ENCODE assay signal across 8 cellular contexts in the genomic region with DNA sequence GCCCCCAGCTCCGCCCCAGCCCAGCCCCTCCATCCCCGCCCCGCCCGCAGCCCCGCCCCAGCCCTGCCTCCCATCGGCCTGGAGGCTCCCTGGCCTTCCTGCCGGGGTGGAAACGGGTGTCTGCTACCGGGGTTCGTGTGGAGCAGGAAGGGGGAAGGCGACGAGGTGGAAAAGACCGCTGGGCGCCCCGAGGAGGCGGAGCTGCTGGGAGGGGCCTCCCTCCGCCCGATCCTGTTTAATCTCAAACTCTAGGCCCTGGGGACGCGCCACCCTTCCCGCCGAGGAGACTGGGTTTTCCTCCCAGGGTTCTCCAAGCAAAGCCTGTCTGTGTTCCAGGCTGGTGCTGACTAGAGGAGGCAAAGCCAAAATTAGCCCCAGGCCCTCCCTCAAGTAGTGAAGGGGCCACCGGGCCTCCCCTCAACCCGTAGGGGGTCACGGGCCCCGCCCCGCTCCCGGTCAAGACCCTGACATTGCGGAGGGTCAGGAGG. TPM values are rescaled to one million over a fixed set of nuclear protein-coding genes. Genes with fewer than 3 reads are reported as not detected.
DNase-seq lines count a peak whose midpoint lies in the region; ATAC-seq and TF ChIP-seq lines count a peak whose summit lies in the region.

No MANE protein-coding gene starts in this region.

- peaks cover 5% of the 10 kb centered on the region for H3K9me3 ChIP-seq in neuron (ENCODE audit: low read length)
- H3K9me3 ChIP-seq in suprapubic skin = no peaks in the 10 kb centered on the region

- ATAC-seq in HG02943 (IDR thresholded peaks at IDR 0.05; ENCODE audit: low read depth, unreplicated experiment) (peak; percentile 59), foreskin keratinocyte (peak; percentile 79)

- peaks cover 9% of the 10 kb centered on the region for H3K4me1 ChIP-seq in foreskin keratinocyte
- no peaks in the 10 kb centered on the region for H3K4me1 ChIP-seq in neuron (ENCODE audit: insufficient read depth, low read length)
- H3K4me1 ChIP-seq in suprapubic skin = peaks cover 28% of the 10 kb centered on the region

- CTCF ChIA-PET in RWPE1 (lab: Yijun Ruan, JAX) = no interaction called here

- peak; percentile 94 for DNase-seq in Daoy (ENCODE audit: low read depth)
- peak; percentile 92 for DNase-seq in RWPE1 (ENCODE audit: low spot score)
- peak; percentile 60 for DNase-seq in activated naive CD4-positive, alpha-beta T cell treated with Interleukin-2 at 50 U/mL for 16 hours
- DNase-seq in foreskin keratinocyte = peak; percentile 72 to 81
- peak; percentile 90 to 93 for DNase-seq in suprapubic skin (ENCODE audit: low spot score in 2 of 2)
- DNase-seq in NCI-H1694 treated with DMSO at 0.1 percent for 48 hours (lab: John Stamatoyannopoulos, UW) = no peak

- POLR2A ChIA-PET in RWPE1 (lab: Yijun Ruan, JAX; ENCODE audit: low non-redundant PET) = no interaction called here

- 0% methylated on average over 7 of the region's 29 CpGs for WGBS in suprapubic skin

- no peak overlapping the region for H2AFZ ChIP-seq in neuron (ENCODE audit: low read depth, low read length)

- H3K27me3 ChIP-seq in foreskin keratinocyte = no peaks in the 10 kb centered on the region
- no peaks in the 10 kb centered on the region for H3K27me3 ChIP-seq in neuron (ENCODE audit: insufficient read depth, low read length)
- H3K27me3 ChIP-seq in suprapubic skin = peaks cover 7% of the 10 kb centered on the region

- peak in 1 of 2 donors; percentile 51 for TF ChIP-seq POLR2A in suprapubic skin (IDR thresholded peaks at IDR 0.05)

- no peak for TF ChIP-seq EP300 in suprapubic skin (IDR thresholded peaks at IDR 0.05)

- H3K36me3 ChIP-seq in neuron (ENCODE audit: insufficient read depth, low read length) (no peaks in the 10 kb centered on the region), suprapubic skin (no peaks in the 10 kb centered on the region)

- no peak for TF ChIP-seq CTCF in RWPE1 (conservative IDR thresholded peaks at IDR 0.05; ENCODE audit: low read depth)
- no peak for TF ChIP-seq CTCF in foreskin keratinocyte (conservative IDR thresholded peaks at IDR 0.05)
- no peak for TF ChIP-seq CTCF in suprapubic skin (IDR thresholded peaks at IDR 0.05)

- peak overlapping the region; percentile 17 for H3K4me3 ChIP-seq in neuron (ENCODE audit: low read length)
- peak overlapping the region; percentile 61 for H3K4me3 ChIP-seq in suprapubic skin

- H3K27ac ChIP-seq in RWPE1 (peak overlapping the region; percentile 83), foreskin keratinocyte (peak overlapping the region; percentile 84), suprapubic skin (peak overlapping the region; percentile 91)

RNA-seq across cellular contexts. Expression of a gene that starts 16.2 kb away (rescaled TPM):
- not detected in 2 replicates for total RNA-seq in Daoy (2014; rRNA removed; shearing (Covaris generic))
- not detected in 2 replicates for total RNA-seq in foreskin keratinocyte
- polyA plus RNA-seq in foreskin keratinocyte = 0.02 TPM in 1 of 2 replicates, not detected in the other
- not detected for total RNA-seq in suprapubic skin

RNA-seq across cellular contexts. Expression of a gene that starts 41.6 kb away (rescaled TPM):
- 14.8 and 19.1 TPM in 2 replicates for total RNA-seq in Daoy (2014; rRNA removed; shearing (Covaris generic))
- total RNA-seq in foreskin keratinocyte (14.4 and 15.4 TPM in 2 replicates), suprapubic skin (10 to 100 TPM; 12.8 to 48.4 (median 19.7) TPM)
- polyA plus RNA-seq in foreskin keratinocyte = 21.2 and 21.3 TPM in 2 replicates

RNA-seq across cellular contexts. Expression of a gene that starts 48.9 kb away (rescaled TPM):
- total RNA-seq in Daoy (2014; rRNA removed; shearing (Covaris generic)) = 0.89 and 1.9 TPM in 2 replicates
- total RNA-seq in foreskin keratinocyte = 0.65 and 0.85 TPM in 2 replicates
- polyA plus RNA-seq in foreskin keratinocyte = 0.82 and 1.3 TPM in 2 replicates
- total RNA-seq in suprapubic skin = 10 to 100 TPM; 24.4 to 62.1 (median 33.5) TPM

RNA-seq across cellular contexts. Expression of a gene that starts 56.5 kb away (rescaled TPM):
- total RNA-seq in Daoy (2014; rRNA removed; shearing (Covaris generic)) = not detected in 2 replicates
- not detected in 2 replicates for total RNA-seq in foreskin keratinocyte
- polyA plus RNA-seq in foreskin keratinocyte = not detected in 2 replicates
- 1 to 10 TPM in 1 of 4 donors, under 1 TPM in 2, not detected in 1; 0.42 to 1.4 (median 0.72) TPM for total RNA-seq in suprapubic skin
